In genomic region chr12:69284131-69284530, GRCh38 we compare ENCODE assay signal across 8 cellular contexts. TPM values are rescaled to one million over a fixed set of nuclear protein-coding genes. Genes with fewer than 3 reads are reported as not detected.
A peak's percentile ranks its signal among the peaks of the same experiment; 100 is the strongest.
DNase-seq lines count a peak whose midpoint lies in the region; ATAC-seq, FAIRE-seq and TF ChIP-seq lines count a peak whose summit lies in the region.

No MANE protein-coding gene starts in this region.

- CTCF ChIA-PET in A549 (lab: Yijun Ruan, JAX), result interaction anchor here (0.8 to 1.1 kb wide), 2 partner anchors 42 to 363 kb away, joined by 3 read pairs; no protein-coding TSS in a partner anchor

- TF ChIP-seq CTCF in A549 (IDR thresholded peaks at IDR 0.05), result no peak
- TF ChIP-seq CTCF in lower leg skin (IDR thresholded peaks at IDR 0.05), result no peak

- peaks cover 8% of the 10 kb centered on the region; the same call in 2 of the 3 replicates for H3K4me1 ChIP-seq in A549
- H3K4me1 ChIP-seq in effector memory CD4-positive, alpha-beta T cell (ENCODE audit: control insufficient read depth, insufficient read depth, low read length, poor library complexity, severe bottlenecking), result no peaks in the 10 kb centered on the region

- H3K27me3 ChIP-seq in effector memory CD4-positive, alpha-beta T cell (replicated peaks; ENCODE audit: control insufficient read depth, insufficient read depth, low read length, poor library complexity, severe bottlenecking), result no peaks in the 10 kb centered on the region

- POLR2A ChIA-PET in A549 (lab: Yijun Ruan, JAX), result no interaction called here

- H3K4me2 ChIP-seq in A549, result peak overlapping the region; percentile 81

- no peak for FAIRE-seq in A549 (lab: Jason Lieb, UNC)

- no peaks in the 10 kb centered on the region for H3K9me3 ChIP-seq in A549
- H3K9me3 ChIP-seq in effector memory CD4-positive, alpha-beta T cell (ENCODE audit: control insufficient read depth, low read length), result no peaks in the 10 kb centered on the region

- 2% methylated on average over 19 of the region's 19 CpGs for WGBS in A549 (ENCODE audit: missing lambda C conversion rate)
- 1 to 4% methylated on average over 19 of the region's 19 CpGs for WGBS in lower leg skin, 2 donors

- TF ChIP-seq RAD21 in A549 (conservative IDR thresholded peaks at IDR 0.05 in 1 of 2, IDR thresholded peaks at IDR 0.05 in 1 of 2), result no peak

- H3K36me3 ChIP-seq in effector memory CD4-positive, alpha-beta T cell (ENCODE audit: control insufficient read depth, insufficient read depth, low read length), result no peaks in the 10 kb centered on the region

- intact Hi-C loops in lower leg skin (cut with DNase I; ENCODE audit: low total_unique reads), result no loop called here

- no peak for TF ChIP-seq EP300 in A549 (IDR thresholded peaks at IDR 0.05)

- H3K27ac ChIP-seq in A549, result 0 out of 6 replicates have a peak overlapping the region, but pooled peaks of 1 of the 2 experiments have one; percentile 9
- no peak overlapping the region for H3K27ac ChIP-seq in effector memory CD4-positive, alpha-beta T cell (ENCODE audit: insufficient read depth, low read length, poor library complexity, severe bottlenecking)

- ATAC-seq in A549 (peak; percentile 92 to 94), GM18502 (IDR thresholded peaks at IDR 0.05; ENCODE audit: poor library complexity, unreplicated experiment) (peak; percentile 65), HG03135 (IDR thresholded peaks at IDR 0.05; ENCODE audit: unreplicated experiment) (no peak)

- DNase-seq in A549 (ENCODE audit: low read depth in 1 of 2, low spot score in 1 of 2), result peak; percentile 38 to 79
- DNase-seq in M059J (ENCODE audit: low read depth), result peak; percentile 86
- peak; percentile 10 for DNase-seq in T-helper 9 cell
- peak in 2 of 3 donors; percentile 1 to 6 for DNase-seq in effector memory CD4-positive, alpha-beta T cell
- peak; percentile 49 to 91 for DNase-seq in lower leg skin (ENCODE audit: low spot score in 2 of 2)
- peak; percentile 11 to 14 for DNase-seq in stimulated activated CD8-positive, alpha-beta memory T cell treated with anti-CD3 and anti-CD28 coated beads, Interleukin-15, amount 100 ng/mL, for 48 hours (ENCODE audit: low read depth in 2 of 2)

- H3K4me3 ChIP-seq in A549 (peak overlapping the region; percentile 29; the same call in 2 of the 3 replicates), lower leg skin (ENCODE audit: low read depth, poor library complexity, severe bottlenecking) (no peak overlapping the region)
- peak overlapping the region; percentile 27 for H3K4me3 ChIP-seq in effector memory CD4-positive, alpha-beta T cell (ENCODE audit: insufficient read depth, low read depth, low read length, poor library complexity, severe bottlenecking)

- TF ChIP-seq POLR2A in A549 (IDR thresholded peaks at IDR 0.05; ENCODE audit: low read length) (no peak), lower leg skin (IDR thresholded peaks at IDR 0.05) (no peak)

TF ChIP-seq in A549, 52 proteins besides CTCF, POLR2A, EP300 and RAD21:
- TF ChIP-seq RFX5 (IDR thresholded peaks at IDR 0.05) (no peak), ZFP36 (IDR thresholded peaks at IDR 0.05; ENCODE audit: borderline replicate concordance, partially characterized antibody) (no peak), CBX2 (IDR thresholded peaks at IDR 0.05; ENCODE audit: borderline replicate concordance, low read depth) (no peak), RCOR1 (IDR thresholded peaks at IDR 0.05; ENCODE audit: low read depth, low read length) (no peak), EHF (CRISPR knock-in tag; IDR thresholded peaks at IDR 0.05) (no peak), MAZ (IDR thresholded peaks at IDR 0.05; ENCODE audit: borderline replicate concordance, low read depth, low read length) (no peak), HMGXB4 (CRISPR knock-in tag; IDR thresholded peaks at IDR 0.05; ENCODE audit: borderline replicate concordance) (no peak), ESRRA (IDR thresholded peaks at IDR 0.05; ENCODE audit: borderline replicate concordance, low read length) (no peak), HES2 (IDR thresholded peaks at IDR 0.05) (no peak)

RNA-seq across cellular contexts. Expression of gene CPSF6, which starts 44.8 kb away (rescaled TPM):
- 55.0 and 77.2 TPM in 2 replicates for polyA plus RNA-seq in A549 (2011; rRNA removed)
- polyA plus RNA-seq in A549 (2012; cell fraction: cytosol; rRNA removed), result 62.9 and 67.2 TPM in 2 replicates
- polyA plus RNA-seq in A549 (2012; cell fraction: nucleus; rRNA removed), result 64.4 and 64.7 TPM in 2 replicates
- polyA plus RNA-seq in A549 (2017; fragmentation: RNase III; extraction: RNeasy Plus Mini Kit Qiagen cat#74134 plus additional on column Dnase treatment), result 80.8 to 89.3 TPM (median 84.3 TPM) in 3 replicates
- polyA minus RNA-seq in A549 (2011; rRNA and poly(A)+ RNA removed), result 73.6 and 74.9 TPM in 2 replicates
- 18.3 and 31.9 TPM in 2 replicates for total RNA-seq in M059J (2014; rRNA removed; shearing (Covaris generic))
- 10 to 100 TPM; 17.0 to 29.5 (median 20.2) TPM for total RNA-seq in lower leg skin

Comparison
In these comparisons a context has a peak if more than half of its experiments do, and no peak if none do; other contexts are left out.
1. DNase-seq: peak in every context shown above with its lines; median percentile 86 in M059J; 70 in lower leg skin; 58 in A549; 12 in stimulated activated CD8-positive, alpha-beta memory T cell treated with anti-CD3 and anti-CD28 coated beads, Interleukin-15, amount 100 ng/mL, for 48 hours; 10 in T-helper 9 cell; 4 in effector memory CD4-positive, alpha-beta T cell.